Comparison of ENCODE assay signal across 15 cellular contexts in genomic region chr6:40804905-40805304, GRCh38.
DNase-seq lines count a peak whose midpoint lies in the region; ATAC-seq, FAIRE-seq and TF ChIP-seq lines count a peak whose summit lies in the region.
"Had no signal": no experiment of that assay in that cellular context is flagged by ENCODE, and none has a peak within 500 bp of the region (broad histone marks: within the 10 kb centered on the region; RNA-seq: fewer than 3 reads in every experiment).

No MANE protein-coding gene starts in this region.

- no peaks in the 10 kb centered on the region for H3K9me1 ChIP-seq in endothelial cell of umbilical vein (replicated peaks; ENCODE audit: control insufficient read depth, extremely low read depth, insufficient read depth, low read length)

- ATAC-seq in SK-N-SH treated with all-trans-retinoic acid at 6 μM for 48 hours (no peak), HG02885 (IDR thresholded peaks at IDR 0.05; ENCODE audit: poor library complexity, unreplicated experiment) (no peak), HG03439 (IDR thresholded peaks at IDR 0.05; ENCODE audit: unreplicated experiment) (no peak), GM18505 (IDR thresholded peaks at IDR 0.05; ENCODE audit: unreplicated experiment) (no peak)

- peaks cover 5% of the 10 kb centered on the region for H3F3A ChIP-seq in SK-N-SH (replicated peaks; ENCODE audit: insufficient read depth)

- H3K4me2 ChIP-seq in SK-N-SH (no peak overlapping the region), endothelial cell of umbilical vein (ENCODE audit: insufficient read depth, low read length) (no peak overlapping the region)
- H3K4me2 ChIP-seq: KMS-11, PC-9 had no signal

- peak; percentile 48 for DNase-seq in SK-N-SH
- peak; percentile 29 for DNase-seq in NCI-H69 (lab: John Stamatoyannopoulos, UW)
- DNase-seq in endothelial cell of umbilical vein (ENCODE audit: low read depth, low spot score) = no peak
- no peak for DNase-seq in progenitor cell of endocrine pancreas (ENCODE audit: low spot score, unreplicated experiment)
- DNase-seq: activated naive CD8-positive, alpha-beta T cell treated with anti-CD3 and anti-CD28 coated beads, Interleukin-2, amount 10 ng/mL, durations not matched to agents 7 days and 5 days; dorsolateral prefrontal cortex; PC-9; T1000 had no signal

- H4K20me1 ChIP-seq in SK-N-SH (ENCODE audit: insufficient read depth) = no peaks in the 10 kb centered on the region
- no peaks in the 10 kb centered on the region for H4K20me1 ChIP-seq in endothelial cell of umbilical vein (replicated peaks; ENCODE audit: control insufficient read depth, extremely low read depth, insufficient read depth, low read length)

- TF ChIP-seq CTCF in SK-N-SH (IDR thresholded peaks at IDR 0.05) (peak; percentile 49), endothelial cell of umbilical vein (IDR thresholded peaks at IDR 0.05; ENCODE audit: extremely low read depth in 1 of 2, insufficient read depth in 1 of 2, low read depth in 1 of 2, low read length in 2 of 2) (peak; percentile 5 to 30), progenitor cell of endocrine pancreas (IDR thresholded peaks at IDR 0.05; ENCODE audit: unreplicated experiment) (peak; percentile 46)

- CTCF ChIA-PET in SK-N-SH (lab: Yijun Ruan, JAX) (interaction anchor here (0.6 to 2.1 kb wide), 15 partner anchors 8 to 329 kb away, joined by 3 to 11 read pairs (median 4); no protein-coding TSS in a partner anchor), endothelial cell of umbilical vein (lab: Charles Lee) (interaction anchor here (0.9 to 1.6 kb wide), 4 partner anchors 92 to 314 kb away, joined by 3 to 5 read pairs (median 3); no protein-coding TSS in a partner anchor)

- peaks cover under 1% of the 10 kb centered on the region for H3K4me1 Mint-ChIP-seq in progenitor cell of endocrine pancreas (ENCODE audit: low read depth)

- H2AFZ ChIP-seq in SK-N-SH (ENCODE audit: low read depth) = no peak overlapping the region
- no peak overlapping the region for H2AFZ ChIP-seq in endothelial cell of umbilical vein (ENCODE audit: low read depth, low read length)
- H2AFZ ChIP-seq: PC-9 had no signal

- H3K9ac ChIP-seq in SK-N-SH = no peak overlapping the region
- no peak overlapping the region for H3K9ac ChIP-seq in endothelial cell of umbilical vein (replicated peaks; ENCODE audit: extremely low read depth, insufficient read depth, low read length)
- H3K9ac ChIP-seq: KMS-11 had no signal

- no peaks in the 10 kb centered on the region for H3K9me3 ChIP-seq in SK-N-SH
- H3K9me3 ChIP-seq in endothelial cell of umbilical vein (replicated peaks; ENCODE audit: control insufficient read depth, insufficient read depth, low read length) = no peaks in the 10 kb centered on the region
- H3K9me3 ChIP-seq: vagina had no signal

- no peak overlapping the region for H3K27ac Mint-ChIP-seq in progenitor cell of endocrine pancreas
- H3K27ac Mint-ChIP-seq: activated naive CD8-positive, alpha-beta T cell treated with anti-CD3 and anti-CD28 coated beads, Interleukin-2, amount 10 ng/mL, durations not matched to agents 7 days and 5 days had no signal

- TF ChIP-seq POLR2A in endothelial cell of umbilical vein (IDR thresholded peaks at IDR 0.05; ENCODE audit: low read depth, low read length) = no peak
- TF ChIP-seq POLR2A in GM18505 (IDR thresholded peaks at IDR 0.05; ENCODE audit: borderline replicate concordance, extremely low read depth, insufficient read depth, insufficient read length) = no peak

- H3K27ac ChIP-seq in SK-N-SH (ENCODE audit: low read depth in 2 of 2, low read length in 1 of 2) (no peak overlapping the region), endothelial cell of umbilical vein (ENCODE audit: insufficient read depth, low read depth, low read length) (no peak overlapping the region)
- H3K27ac ChIP-seq: dorsolateral prefrontal cortex, KMS-11, PC-9, vagina had no signal

- H3K4me3 Mint-ChIP-seq in progenitor cell of endocrine pancreas (ENCODE audit: low read depth) = no peak overlapping the region
- H3K4me3 Mint-ChIP-seq: activated naive CD8-positive, alpha-beta T cell treated with anti-CD3 and anti-CD28 coated beads, Interleukin-2, amount 10 ng/mL, durations not matched to agents 7 days and 5 days; memory B cell had no signal

- dilution Hi-C loops in endothelial cell of umbilical vein (cut with MboI; ENCODE audit: extremely low pct_ligation_motif_present, low sequenced_read_pairs) = no loop called here

- H3K27me3 ChIP-seq in SK-N-SH (ENCODE audit: insufficient read depth) = no peaks in the 10 kb centered on the region
- no peaks in the 10 kb centered on the region for H3K27me3 ChIP-seq in endothelial cell of umbilical vein (ENCODE audit: control insufficient read depth in 2 of 2, insufficient read depth in 2 of 2, low read length in 2 of 2)
- H3K27me3 ChIP-seq: dorsolateral prefrontal cortex, vagina had no signal

- intact Hi-C loops in endothelial cell of umbilical vein (cut with micrococcal nuclease) = no loop called here

- H3K4me1 ChIP-seq in SK-N-SH (ENCODE audit: control insufficient read depth in 1 of 2, insufficient read depth in 2 of 2, low read depth in 1 of 2, low read length in 1 of 2) (peaks cover 3 to 18% of the 10 kb centered on the region in 2 experiments; a peak in 3 of 4 replicates), endothelial cell of umbilical vein (ENCODE audit: control insufficient read depth, extremely low read depth, insufficient read depth, low read length) (no peaks in the 10 kb centered on the region)
- H3K4me1 ChIP-seq: vagina had no signal

- no peaks in the 10 kb centered on the region for H3K36me3 ChIP-seq in SK-N-SH (replicated peaks in 1 of 2; ENCODE audit: control insufficient read depth in 1 of 2, insufficient read depth in 2 of 2, low read length in 1 of 2)
- H3K36me3 ChIP-seq in endothelial cell of umbilical vein (ENCODE audit: control insufficient read depth in 2 of 2, extremely low read depth in 1 of 2, insufficient read depth in 2 of 2, low read length in 2 of 2) = no peaks in the 10 kb centered on the region
- H3K36me3 ChIP-seq: vagina had no signal

- POLR2A ChIA-PET in SK-N-SH (lab: Yijun Ruan, JAX) = no interaction called here
- POLR2A ChIA-PET in endothelial cell of umbilical vein (lab: Charles Lee) = no interaction called here

- no peak for TF ChIP-seq EP300 in SK-N-SH (IDR thresholded peaks at IDR 0.05; ENCODE audit: borderline replicate concordance in 1 of 2, low read depth in 1 of 2, low read length in 1 of 2)

- no peak for FAIRE-seq in endothelial cell of umbilical vein (lab: Jason Lieb, UNC)

- 87% methylated on average over 4 of the region's 4 CpGs for WGBS in SK-N-SH (ENCODE audit: low lambda C conversion rate)

- H3K36me3 Mint-ChIP-seq in progenitor cell of endocrine pancreas (ENCODE audit: insufficient read depth) = no peaks in the 10 kb centered on the region
- H3K36me3 Mint-ChIP-seq: activated naive CD8-positive, alpha-beta T cell treated with anti-CD3 and anti-CD28 coated beads, Interleukin-2, amount 10 ng/mL, durations not matched to agents 7 days and 5 days; memory B cell had no signal

- peak; percentile 79 for TF ChIP-seq RAD21 in SK-N-SH (IDR thresholded peaks at IDR 0.05; ENCODE audit: low read length)

- H3K79me2 ChIP-seq in SK-N-SH (ENCODE audit: insufficient read depth) = no peaks in the 10 kb centered on the region
- H3K79me2 ChIP-seq in endothelial cell of umbilical vein (ENCODE audit: control insufficient read depth, insufficient read depth, low read length) = no peaks in the 10 kb centered on the region

- H3K27me3 Mint-ChIP-seq in progenitor cell of endocrine pancreas = peaks cover 21% of the 10 kb centered on the region

- H3K4me3 ChIP-seq in SK-N-SH (ENCODE audit: low read depth in 2 of 2, low read length in 1 of 2) (no peak overlapping the region; a peak in 1 of 4 replicates), endothelial cell of umbilical vein (replicated peaks in 1 of 3; ENCODE audit: insufficient read depth in 1 of 3, low read depth in 1 of 3, low read length in 3 of 3) (no peak overlapping the region)
- H3K4me3 ChIP-seq: dorsolateral prefrontal cortex, PC-9, vagina had no signal

- no peaks in the 10 kb centered on the region for H3K9me3 Mint-ChIP-seq in progenitor cell of endocrine pancreas (ENCODE audit: low read depth)
- H3K9me3 Mint-ChIP-seq: activated naive CD8-positive, alpha-beta T cell treated with anti-CD3 and anti-CD28 coated beads, Interleukin-2, amount 10 ng/mL, durations not matched to agents 7 days and 5 days; memory B cell had no signal

- BruUV-seq in endothelial cell of umbilical vein (replicated peaks; lab: Mats Ljungman, UMichigan) = no TSS peak

- no peaks in the 10 kb centered on the region for H3K9me2 ChIP-seq in SK-N-SH

TF ChIP-seq in SK-N-SH, 30 proteins besides CTCF, POLR2A, EP300 and RAD21:
- no peak for TF ChIP-seq FOXJ3 (CRISPR knock-in tag; IDR thresholded peaks at IDR 0.05)
- TF ChIP-seq SMC3 (IDR thresholded peaks at IDR 0.05; ENCODE audit: low read depth, low read length) = peak; percentile 58
TF ChIP-seq in SK-N-SH: peak in this region for 1.

TF ChIP-seq in SK-N-SH treated with all-trans-retinoic acid at 6 μM for 48 hours, 23 proteins besides CTCF, POLR2A, EP300 and RAD21 (continues in another document):
- TF ChIP-seq RARB (CRISPR knock-in tag; IDR thresholded peaks at IDR 0.05) (no peak), ZNF565 (CRISPR knock-in tag; conservative IDR thresholded peaks at IDR 0.05; ENCODE audit: low read depth) (no peak), CSDC2 (CRISPR knock-in tag; IDR thresholded peaks at IDR 0.05) (no peak)

TF ChIP-seq in endothelial cell of umbilical vein, 7 proteins besides CTCF, POLR2A, EP300 and RAD21:
- no peak for TF ChIP-seq JUN (IDR thresholded peaks at IDR 0.05; ENCODE audit: borderline replicate concordance, insufficient read depth, insufficient read length, low read depth)
- TF ChIP-seq POLR2AphosphoS5 (IDR thresholded peaks at IDR 0.05; ENCODE audit: insufficient read depth, low read depth, low read length) = no peak
- TF ChIP-seq MYC (IDR thresholded peaks at IDR 0.05; ENCODE audit: low read depth, low read length) = no peak
- no peak for TF ChIP-seq GATA2 (IDR thresholded peaks at IDR 0.05; ENCODE audit: insufficient read depth, insufficient read length, low read depth, low read length)
- no peak for TF ChIP-seq FOS (IDR thresholded peaks at IDR 0.05; ENCODE audit: borderline replicate concordance, insufficient read depth, low read length)
- no peak for TF ChIP-seq MAX (IDR thresholded peaks at IDR 0.05; ENCODE audit: insufficient read depth, insufficient read length)
- TF ChIP-seq EZH2 (IDR thresholded peaks at IDR 0.05; ENCODE audit: borderline replicate concordance, low read depth, low read length, severe bottlenecking) = no peak

Comparison
In these comparisons a context has a peak if more than half of its experiments do, and no peak if none do; other contexts are left out.
1. DNase-seq: peak in SK-N-SH (single experiment) and NCI-H69 (single experiment); none in endothelial cell of umbilical vein (single experiment) and progenitor cell of endocrine pancreas (single experiment).
2. Peak in every context shown above with its lines, with median percentiles within 50 percentile points of each other: CTCF ChIP-seq.